Comparison of ENCODE assay signal across 15 cellular contexts in the genomic region with DNA sequence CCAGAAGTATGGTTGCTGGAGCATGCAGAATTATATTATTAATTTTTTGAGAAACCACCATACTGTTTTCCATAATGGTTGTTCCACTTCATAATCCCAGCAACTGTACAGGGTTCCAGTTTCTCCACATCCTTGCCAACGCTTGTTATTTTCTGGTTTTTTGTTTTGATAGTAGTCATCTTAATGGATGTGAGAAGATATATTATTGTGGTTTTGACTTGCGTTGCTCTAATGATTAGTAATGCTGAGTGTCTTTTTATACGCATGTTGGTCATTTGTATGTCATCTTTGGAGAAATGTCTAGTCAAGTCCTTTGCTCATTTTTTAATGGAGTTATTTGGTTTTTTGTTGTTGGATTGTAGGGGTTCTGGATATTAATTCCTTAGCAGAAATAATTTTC.
"Had no signal": no experiment of that assay in that cellular context is flagged by ENCODE, and none has a peak within 500 bp of the region (broad histone marks: within the 10 kb centered on the region; RNA-seq: fewer than 3 reads in every experiment).

No MANE protein-coding gene starts in this region.

- H3K36me3 ChIP-seq: brain microvascular endothelial cell had no signal

- H3K27me3 ChIP-seq: brain microvascular endothelial cell, testis had no signal

- H3K9me3 ChIP-seq: testis had no signal

- ATAC-seq: activated CD4-positive, CD25-positive, alpha-beta regulatory T cell treated with anti-CD3 and anti-CD28 coated beads, Interleukin-2, amount 50 U/mL, for 24 hours; activated CD8-positive, alpha-beta memory T cell treated with anti-CD3 and anti-CD28 coated beads, Interleukin-2, amount 10 ng/mL, durations not matched to agents 7 days and 5 days; activated naive CD4-positive, alpha-beta T cell treated with anti-CD3 and anti-CD28 coated beads, Interleukin-2, amount 50 U/mL, for 72 hours; esophagus mucosa had no signal

- H3K27ac ChIP-seq: brain microvascular endothelial cell, testis had no signal

- H3K4me3 ChIP-seq: testis had no signal

- DNase-seq: activated CD8-positive, alpha-beta memory T cell treated with anti-CD3 and anti-CD28 coated beads, Interleukin-2, amount 10 ng/mL, durations not matched to agents 7 days and 5 days; activated effector memory CD4-positive, alpha-beta T cell treated with Interleukin-2 at 50 U/mL for 16 hours; activated T-cell treated with anti-CD3 and anti-CD28 coated beads, Interleukin-2, amount 50 U/mL, for 24 hours; amniotic stem cell; brain microvascular endothelial cell; endodermal cell; foreskin fibroblast; head of caudate nucleus; stimulated activated CD4-positive, alpha-beta T cell treated with anti-CD3 and anti-CD28 coated beads, Interleukin-4, amount 100 ng/mL, for 1 hour; stimulated activated CD8-positive, alpha-beta memory T cell treated with anti-CD3 and anti-CD28 coated beads, Interleukin-4, amount 100 ng/mL, for 48 hours; stimulated activated naive CD8-positive, alpha-beta T cell treated with anti-CD3 and anti-CD28 coated beads, Interleukin-15, amount 100 ng/mL, for 72 hours; testis had no signal
